Comparison of ENCODE assay signal across 19 cellular contexts in genomic region chr3:138477801-138478200, GRCh38. TPM values are rescaled to one million over a fixed set of nuclear protein-coding genes. Genes with fewer than 3 reads are reported as not detected.
DNase-seq lines count a peak whose midpoint lies in the region; ATAC-seq, FAIRE-seq and TF ChIP-seq lines count a peak whose summit lies in the region.
"Had no signal": no experiment of that assay in that cellular context is flagged by ENCODE, and none has a peak within 500 bp of the region (broad histone marks: within the 10 kb centered on the region; RNA-seq: fewer than 3 reads in every experiment).

No MANE protein-coding gene starts in this region.

- no peak for TF ChIP-seq CTCF in epithelial cell of esophagus (IDR thresholded peaks at IDR 0.05; ENCODE audit: insufficient read depth, low read depth, low read length, missing control alignments)
- no peak for TF ChIP-seq CTCF in lower lobe of right lung (IDR thresholded peaks at IDR 0.05)

- peak; percentile 63 for FAIRE-seq in HTR-8/SVneo (lab: Jason Lieb, UNC)
- FAIRE-seq: D721Med, GM12892, GM19239, H54, HepG2 had no signal

- H3K36me3 ChIP-seq in lower lobe of right lung (no peaks in the 10 kb centered on the region), MG63 (no peaks in the 10 kb centered on the region)

- no peak for DNase-seq in HTR-8/SVneo (ENCODE audit: insufficient read length, low spot score)
- DNase-seq in epithelial cell of esophagus (ENCODE audit: low read depth), result peak; percentile 23
- DNase-seq in lower lobe of right lung, result no peak
- DNase-seq in MG63, result no peak
- no peak for DNase-seq in A172 (ENCODE audit: low spot score)
- DNase-seq: CD8-positive, alpha-beta T cell; COR-L47; DMS153; DMS79 treated with DMSO at 0.1 percent for 48 hours; EL; GDM1 had no signal

- ATAC-seq in lower lobe of right lung, result no peak
- no peak for ATAC-seq in HG03439 (IDR thresholded peaks at IDR 0.05; ENCODE audit: unreplicated experiment)
- ATAC-seq in GM21529 (IDR thresholded peaks at IDR 0.05; ENCODE audit: unreplicated experiment), result no peak
- ATAC-seq: CD8-positive, alpha-beta T cell; HepG2 had no signal

- H3K27me3 ChIP-seq in lower lobe of right lung (ENCODE audit: low read depth) (no peaks in the 10 kb centered on the region), MG63 (no peaks in the 10 kb centered on the region)

- H3K9me3 ChIP-seq in lower lobe of right lung, result no peaks in the 10 kb centered on the region
- no peaks in the 10 kb centered on the region for H3K9me3 ChIP-seq in MG63

- intact Hi-C loops in lower lobe of right lung (cut with DNase I), result no loop called here

- H3K4me3 ChIP-seq in epithelial cell of esophagus (ENCODE audit: low read length) (no peak overlapping the region), lower lobe of right lung (no peak overlapping the region), MG63 (no peak overlapping the region)

- H3K4me1 ChIP-seq in lower lobe of right lung, result peaks cover 26% of the 10 kb centered on the region

- H3K27ac ChIP-seq in lower lobe of right lung, result peak overlapping the region; percentile 7

RNA-seq across cellular contexts. Expression of gene ESYT3, which starts 43.4 kb away (rescaled TPM):
- 40.3 TPM for total RNA-seq in lower lobe of right lung
- total RNA-seq in MG63 (2014; rRNA removed; shearing (Covaris generic); ENCODE audit: low replicate concordance), result 0.23 and 0.89 TPM in 2 replicates
- total RNA-seq in A172 (2014; rRNA removed; shearing (Covaris generic)), result 0.16 and 0.46 TPM in 2 replicates
- total RNA-seq: CD8-positive, alpha-beta T cell; HT-29 had no signal

Comparison
In these comparisons a context has a peak if more than half of its experiments do, and no peak if none do; other contexts are left out.
1. RNA of gene ESYT3, which starts 43.4 kb away (total RNA-seq): 40.3 TPM in lower lobe of right lung (single experiment); 0.23 to 0.89 TPM in MG63 and 0.16 to 0.46 TPM in A172; every median in the first group is over 10 times any median in the second.